ENCODE assay signal across 16 cellular contexts in the genomic region with DNA sequence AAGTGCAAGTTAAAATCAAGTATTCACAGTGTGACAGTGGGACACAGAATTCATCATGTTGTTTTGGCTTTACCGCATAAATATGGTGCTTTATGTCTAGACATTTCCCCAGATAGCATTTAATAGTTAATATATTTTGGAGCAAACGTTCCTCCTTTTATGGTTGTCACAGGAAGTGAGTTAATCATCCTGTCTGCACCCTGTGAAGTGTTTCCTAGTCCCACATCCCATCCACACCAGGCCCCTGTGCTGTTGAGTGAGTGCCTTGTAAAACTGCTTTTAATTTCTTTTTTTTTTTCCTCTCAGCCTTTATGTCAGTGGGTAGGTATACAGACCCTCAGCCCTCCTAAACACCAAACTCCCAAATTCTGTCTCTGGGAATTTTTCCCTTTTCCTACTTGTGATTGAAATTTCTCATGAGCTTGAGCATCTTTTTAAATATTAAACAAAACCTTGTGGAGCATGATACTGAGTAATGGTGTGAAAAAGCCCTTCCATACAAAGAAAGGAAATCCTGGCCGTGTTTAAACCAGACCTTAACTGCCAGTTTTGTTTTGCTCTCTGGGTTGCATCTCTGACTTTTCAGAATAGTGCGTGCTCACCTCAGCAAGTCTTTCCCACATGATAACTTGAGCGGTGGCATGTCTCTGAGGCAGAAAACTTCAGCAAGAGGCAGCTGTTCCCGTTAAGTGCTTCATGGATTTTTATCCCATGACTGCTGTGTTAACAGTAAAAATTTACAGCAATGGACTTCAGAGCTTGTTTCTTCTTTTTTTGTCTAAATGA.
DNase-seq lines count a peak whose midpoint lies in the region; ATAC-seq, FAIRE-seq and TF ChIP-seq lines count a peak whose summit lies in the region.
"Had no signal": no experiment of that assay in that cellular context is flagged by ENCODE, and none has a peak within 500 bp of the region (broad histone marks: within the 10 kb centered on the region; RNA-seq: fewer than 3 reads in every experiment).

No MANE protein-coding gene starts in this region.

- FAIRE-seq in bronchial epithelial cell (lab: Jason Lieb, UNC) = no peak
- FAIRE-seq: K562 had no signal

- no peak for TF ChIP-seq CTCF in bronchial epithelial cell (IDR thresholded peaks at IDR 0.05; ENCODE audit: insufficient read depth, low read length, severe bottlenecking)

- no peaks in the 10 kb centered on the region for H3K27me3 ChIP-seq in bronchial epithelial cell (ENCODE audit: control insufficient read depth, insufficient read depth, low read length)

- no peaks in the 10 kb centered on the region for H3K36me3 ChIP-seq in bronchial epithelial cell (ENCODE audit: control insufficient read depth, insufficient read depth, low read length)

- peak; percentile 31 for DNase-seq in AG08395 (ENCODE audit: low spot score)
- peak; percentile 30 for DNase-seq in HCEC 1CT
- DNase-seq in bronchial epithelial cell (ENCODE audit: low read depth) = peak; percentile 10
- no peak for DNase-seq in left lobe of liver (ENCODE audit: low spot score)
- no peak for DNase-seq in NCI-H2196 (lab: John Stamatoyannopoulos, UW; ENCODE audit: unreplicated experiment)
- DNase-seq in NCI-H2171 (lab: John Stamatoyannopoulos, UW) = no peak
- no peak for DNase-seq in NCI-H345 treated with DMSO at 0.1 percent for 48 hours (lab: John Stamatoyannopoulos, UW; ENCODE audit: unreplicated experiment)
- no peak for DNase-seq in COLO668 (lab: John Stamatoyannopoulos, UW; ENCODE audit: unreplicated experiment)
- DNase-seq: activated CD8-positive, alpha-beta memory T cell treated with anti-CD3 and anti-CD28 coated beads for 24 hours; activated naive CD4-positive, alpha-beta T cell; DMS153; NCI-H1694 treated with DMSO at 0.1 percent for 48 hours; posterior cingulate gyrus; T1000 had no signal

- no peak overlapping the region for H3K4me3 ChIP-seq in bronchial epithelial cell (ENCODE audit: low read depth, low read length)
- H3K4me3 ChIP-seq: K562 had no signal

- ATAC-seq in left lobe of liver = peak; percentile 29
- ATAC-seq: esophagus mucosa, K562 had no signal

Comparison
In these comparisons a context has a peak if more than half of its experiments do, and no peak if none do; other contexts are left out.
1. DNase-seq: peak in AG08395 (single experiment), HCEC 1CT (single experiment) and bronchial epithelial cell (single experiment); none in left lobe of liver (single experiment), NCI-H2196 (single experiment), NCI-H2171 (single experiment), NCI-H345 treated with DMSO at 0.1 percent for 48 hours (single experiment) and COLO668 (single experiment).